ENCODE assay signal across 23 cellular contexts in genomic region chr1:174243451-174244000, GRCh38.
"Had no signal": no experiment of that assay in that cellular context is flagged by ENCODE, and none has a peak within 500 bp of the region (broad histone marks: within the 10 kb centered on the region; RNA-seq: fewer than 3 reads in every experiment).

No MANE protein-coding gene starts in this region.

- H3K27ac ChIP-seq: esophagus squamous epithelium, left lung, sigmoid colon, testis, uterus, VCaP had no signal

- H3K4me1 Mint-ChIP-seq: activated CD4-positive, alpha-beta T cell treated with anti-CD3 and anti-CD28 coated beads, Interleukin-2, amount 10 ng/mL, durations not matched to agents 24 days and 14 days; activated naive CD4-positive, alpha-beta T cell treated with anti-CD3 and anti-CD28 coated beads, Interleukin-2, amount 50 U/mL, for 24 hours had no signal

- ATAC-seq: activated CD4-positive, CD25-positive, alpha-beta regulatory T cell treated with anti-CD3 and anti-CD28 coated beads, Interleukin-2, amount 50 U/mL, for 24 hours; left lung had no signal

- H3K4me3 Mint-ChIP-seq: activated CD4-positive, alpha-beta memory T cell treated with anti-CD3 and anti-CD28 coated beads, Interleukin-2, amount 10 ng/mL, durations not matched to agents 7 days and 5 days; activated CD4-positive, alpha-beta T cell treated with anti-CD3 and anti-CD28 coated beads, Interleukin-2, amount 10 ng/mL, durations not matched to agents 24 days and 14 days; activated naive CD4-positive, alpha-beta T cell treated with anti-CD3 and anti-CD28 coated beads, Interleukin-2, amount 50 U/mL, for 24 hours; endodermal cell; T-helper 2 cell treated with Interferon-gamma antibody and Interleukin-4, amounts not matched to agents 5 μg/mL and 100 μg/mL, for 36 hours had no signal

- H3K36me3 ChIP-seq: uterus had no signal

- H3K27ac Mint-ChIP-seq: activated CD4-positive, alpha-beta memory T cell treated with anti-CD3 and anti-CD28 coated beads, Interleukin-2, amount 10 ng/mL, durations not matched to agents 7 days and 5 days; activated CD4-positive, alpha-beta T cell treated with anti-CD3 and anti-CD28 coated beads, Interleukin-2, amount 10 ng/mL, durations not matched to agents 24 days and 14 days; activated naive CD4-positive, alpha-beta T cell treated with anti-CD3 and anti-CD28 coated beads, Interleukin-2, amount 50 U/mL, for 24 hours; endodermal cell; T-helper 2 cell treated with Interferon-gamma antibody and Interleukin-4, amounts not matched to agents 5 μg/mL and 100 μg/mL, for 36 hours had no signal

- H3K4me3 ChIP-seq: esophagus squamous epithelium, left lung, sigmoid colon, testis, uterus had no signal

- H3K4me1 ChIP-seq: sigmoid colon, testis, uterus had no signal

- H3K9me3 ChIP-seq: esophagus squamous epithelium, left lung, sigmoid colon, testis, uterus had no signal

- DNase-seq: activated CD4-positive, alpha-beta memory T cell treated with anti-CD3 and anti-CD28 coated beads, Interleukin-2, amount 10 ng/mL, durations not matched to agents 7 days and 5 days; activated CD4-positive, alpha-beta T cell treated with anti-CD3 and anti-CD28 coated beads, Interleukin-2, amount 10 ng/mL, durations not matched to agents 24 days and 14 days; activated effector memory CD4-positive, alpha-beta T cell treated with anti-CD3 and anti-CD28 coated beads, Interleukin-2, amount 50 U/mL, for 16 hours; aorta; cortex of kidney; endodermal cell; esophagus squamous epithelium; foreskin fibroblast; left lung; mammary epithelial cell; midbrain; nucleus accumbens; sigmoid colon; stimulated activated CD4-positive, alpha-beta T cell treated with anti-CD3 and anti-CD28 coated beads, Interleukin-2, amount 100 ng/mL, for 48 hours; stimulated activated CD8-positive, alpha-beta memory T cell treated with anti-CD3 and anti-CD28 coated beads, Interleukin-4, amount 100 ng/mL, for 48 hours; stimulated activated naive CD4-positive, alpha-beta T cell; testis; trophoblast cell; uterus had no signal

- H3K27me3 ChIP-seq: esophagus squamous epithelium, left lung, sigmoid colon, testis, uterus had no signal

- H3K27me3 Mint-ChIP-seq: activated CD4-positive, alpha-beta memory T cell treated with anti-CD3 and anti-CD28 coated beads, Interleukin-2, amount 10 ng/mL, durations not matched to agents 7 days and 5 days; activated CD4-positive, alpha-beta T cell treated with anti-CD3 and anti-CD28 coated beads, Interleukin-2, amount 10 ng/mL, durations not matched to agents 24 days and 14 days; activated naive CD4-positive, alpha-beta T cell treated with anti-CD3 and anti-CD28 coated beads, Interleukin-2, amount 50 U/mL, for 24 hours had no signal

- H3K9me3 Mint-ChIP-seq: activated CD4-positive, alpha-beta memory T cell treated with anti-CD3 and anti-CD28 coated beads, Interleukin-2, amount 10 ng/mL, durations not matched to agents 7 days and 5 days; activated CD4-positive, alpha-beta T cell treated with anti-CD3 and anti-CD28 coated beads, Interleukin-2, amount 10 ng/mL, durations not matched to agents 24 days and 14 days; activated naive CD4-positive, alpha-beta T cell treated with anti-CD3 and anti-CD28 coated beads, Interleukin-2, amount 50 U/mL, for 24 hours; T-helper 2 cell treated with Interferon-gamma antibody and Interleukin-4, amounts not matched to agents 5 μg/mL and 100 μg/mL, for 36 hours had no signal
